Comparison of ENCODE assay signal across 17 cellular contexts in the genomic region with DNA sequence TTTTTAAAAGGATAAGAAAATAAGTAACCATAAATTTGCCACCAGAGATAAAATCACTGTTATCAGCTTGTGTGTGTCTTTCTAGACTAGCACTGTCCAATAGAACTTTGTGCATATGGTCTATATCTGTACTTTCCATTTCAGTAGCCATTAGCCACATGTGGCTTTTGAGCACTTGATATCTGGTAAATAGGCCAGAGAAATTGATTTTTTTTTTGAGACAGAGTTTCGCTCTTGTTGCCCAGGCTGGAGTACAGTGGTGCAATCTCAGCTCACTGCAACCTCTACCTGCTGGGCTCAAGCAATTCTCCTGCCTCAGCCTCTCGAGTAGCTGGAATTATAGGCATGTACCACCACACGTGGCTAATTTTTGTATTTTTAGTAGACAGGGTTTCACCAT. TPM values are rescaled to one million over a fixed set of nuclear protein-coding genes. Genes with fewer than 3 reads are reported as not detected.
A peak's percentile ranks its signal among the peaks of the same experiment; 100 is the strongest.
DNase-seq lines count a peak whose midpoint lies in the region; ATAC-seq and TF ChIP-seq lines count a peak whose summit lies in the region.
"Had no signal": no experiment of that assay in that cellular context is flagged by ENCODE, and none has a peak within 500 bp of the region (broad histone marks: within the 10 kb centered on the region; RNA-seq: fewer than 3 reads in every experiment).

No MANE protein-coding gene starts in this region.

- H3K36me3 Mint-ChIP-seq in natural killer cell treated with Interleukin-12 subunit alpha and Interleukin-12 subunit beta and Interleukin-15 and Interleukin-18, amount 100 ng/mL, for 72 hours: peaks cover 13% of the 10 kb centered on the region

- H3K27ac Mint-ChIP-seq in natural killer cell treated with Interleukin-12 subunit alpha and Interleukin-12 subunit beta and Interleukin-15 and Interleukin-18, amount 100 ng/mL, for 72 hours: no peak overlapping the region
- H3K27ac Mint-ChIP-seq: B cell; CD4-positive, alpha-beta T cell; CD8-positive, alpha-beta T cell had no signal

- intact Hi-C loops in right lobe of liver (cut with DNase I): no loop called here

- no peak overlapping the region for H3K4me3 Mint-ChIP-seq in natural killer cell treated with Interleukin-12 subunit alpha and Interleukin-12 subunit beta and Interleukin-15 and Interleukin-18, amount 100 ng/mL, for 72 hours
- H3K4me3 Mint-ChIP-seq: B cell; CD4-positive, alpha-beta T cell; CD8-positive, alpha-beta T cell had no signal

- H3K4me3 ChIP-seq in SK-N-SH (ENCODE audit: low read depth in 2 of 2, low read length in 1 of 2) (no peak overlapping the region), KMS-11 (IDR thresholded peaks at IDR 0.05; ENCODE audit: insufficient read depth, low read depth, low read length) (no peak overlapping the region), right lobe of liver (no peak overlapping the region)
- H3K4me3 ChIP-seq: A549; BLaER1 treated with 17β-estradiol and CSF1 and Interleukin-3, amounts not matched to agents 10 nM and 100 nM had no signal

- H4K20me1 ChIP-seq in SK-N-SH (ENCODE audit: insufficient read depth): peaks cover 16% of the 10 kb centered on the region
- peaks cover 14% of the 10 kb centered on the region for H4K20me1 ChIP-seq in KMS-11 (ENCODE audit: insufficient read depth)

- no peaks in the 10 kb centered on the region for H3K9me2 ChIP-seq in SK-N-SH

- H3K36me3 ChIP-seq in SK-N-SH (replicated peaks in 1 of 2; ENCODE audit: control insufficient read depth in 1 of 2, insufficient read depth in 2 of 2, low read length in 1 of 2) (peaks cover 11 to 44% of the 10 kb centered on the region in 2 experiments), KMS-11 (ENCODE audit: insufficient read depth) (no peaks in the 10 kb centered on the region), right lobe of liver (no peaks in the 10 kb centered on the region)

- H3K9me3 Mint-ChIP-seq in natural killer cell treated with Interleukin-12 subunit alpha and Interleukin-12 subunit beta and Interleukin-15 and Interleukin-18, amount 100 ng/mL, for 72 hours: no peaks in the 10 kb centered on the region
- H3K9me3 Mint-ChIP-seq: CD4-positive, alpha-beta T cell; CD8-positive, alpha-beta T cell had no signal

- 90% methylated on average over 3 of the region's 3 CpGs for WGBS in SK-N-SH (ENCODE audit: low lambda C conversion rate)
- 28% methylated on average over 3 of the region's 3 CpGs for WGBS in right lobe of liver (ENCODE audit: insufficient coverage, low coverage, low lambda C conversion rate, missing lambda C conversion rate)

- POLR2A ChIA-PET in SK-N-SH (lab: Yijun Ruan, JAX): no interaction called here

- no peak for TF ChIP-seq CTCF in SK-N-SH (IDR thresholded peaks at IDR 0.05)
- TF ChIP-seq CTCF in KMS-11 (conservative IDR thresholded peaks at IDR 0.05; ENCODE audit: low read depth, low read length): no peak
- no peak for TF ChIP-seq CTCF in right lobe of liver (IDR thresholded peaks at IDR 0.05)

- H3K9ac ChIP-seq in SK-N-SH: no peak overlapping the region
- H3K9ac ChIP-seq in KMS-11: no peak overlapping the region
- H3K9ac ChIP-seq: BLaER1 treated with 17β-estradiol and CSF1 and Interleukin-3, amounts not matched to agents 10 nM and 100 nM had no signal

- no peak overlapping the region for H3K27ac ChIP-seq in SK-N-SH (ENCODE audit: low read depth in 2 of 2, low read length in 1 of 2)
- no peak overlapping the region; the same call in 1 of the 2 replicates for H3K27ac ChIP-seq in KMS-11
- H3K27ac ChIP-seq in right lobe of liver: peak overlapping the region in 2 of 3 donors; percentile 2 to 8
- H3K27ac ChIP-seq: 22Rv1; A549; BLaER1 treated with 17β-estradiol and CSF1 and Interleukin-3, amounts not matched to agents 10 nM and 100 nM; C4-2B had no signal

- peaks cover 14 to 16% of the 10 kb centered on the region in 2 donors for H3K4me1 Mint-ChIP-seq in natural killer cell treated with Interleukin-12 subunit alpha and Interleukin-12 subunit beta and Interleukin-15 and Interleukin-18, amount 100 ng/mL, for 72 hours (ENCODE audit: low read depth in 2 of 2)

- DNase-seq in SK-N-SH: peak; percentile 24
- DNase-seq in right lobe of liver: no peak
- no peak for DNase-seq in natural killer cell treated with Interleukin-12 subunit alpha and Interleukin-12 subunit beta and Interleukin-15 and Interleukin-18, amount 100 ng/mL, for 72 hours (ENCODE audit: low spot score)
- DNase-seq: AML-193; Caco-2; Calu3; CD4-positive, alpha-beta T cell; CD8-positive, alpha-beta T cell; DMS79 treated with DMSO at 0.1 percent for 48 hours; GF-D8 had no signal

- H3F3A ChIP-seq in SK-N-SH (replicated peaks; ENCODE audit: insufficient read depth): peaks cover 4% of the 10 kb centered on the region

- H3K4me1 ChIP-seq in SK-N-SH (ENCODE audit: control insufficient read depth in 1 of 2, insufficient read depth in 2 of 2, low read depth in 1 of 2, low read length in 1 of 2) (no peaks in the 10 kb centered on the region; a peak in 1 of 4 replicates), KMS-11 (ENCODE audit: low read depth, poor library complexity, severe bottlenecking) (peaks cover 18% of the 10 kb centered on the region), right lobe of liver (peaks cover 0 to 7% (median 0%) of the 10 kb centered on the region in 4 donors)
- H3K4me1 ChIP-seq: A549, Caco-2 had no signal

- no peak overlapping the region for H3K4me2 ChIP-seq in SK-N-SH
- 0 out of 2 replicates have a peak overlapping the region, but pooled peaks have one; percentile 16 for H3K4me2 ChIP-seq in KMS-11
- H3K4me2 ChIP-seq: A549; BLaER1 treated with 17β-estradiol and CSF1 and Interleukin-3, amounts not matched to agents 10 nM and 100 nM had no signal

- H3K9me3 ChIP-seq in SK-N-SH (no peaks in the 10 kb centered on the region), right lobe of liver (no peaks in the 10 kb centered on the region)
- H3K9me3 ChIP-seq: A549; BLaER1 treated with 17β-estradiol and CSF1 and Interleukin-3, amounts not matched to agents 10 nM and 100 nM; Caco-2 had no signal

- no peak overlapping the region for H2AFZ ChIP-seq in SK-N-SH (ENCODE audit: low read depth)
- H2AFZ ChIP-seq in KMS-11 (ENCODE audit: low read depth): no peak overlapping the region

- no peak for TF ChIP-seq POLR2A in right lobe of liver (IDR thresholded peaks at IDR 0.05)

- no peaks in the 10 kb centered on the region for H3K27me3 Mint-ChIP-seq in natural killer cell treated with Interleukin-12 subunit alpha and Interleukin-12 subunit beta and Interleukin-15 and Interleukin-18, amount 100 ng/mL, for 72 hours
- H3K27me3 Mint-ChIP-seq: B cell; CD4-positive, alpha-beta T cell had no signal

- ATAC-seq in SK-N-SH treated with all-trans-retinoic acid at 6 μM for 48 hours (no peak), right lobe of liver (peak; percentile 86 to 95 (median 90))
- ATAC-seq in natural killer cell treated with Interleukin-12 subunit alpha and Interleukin-12 subunit beta and Interleukin-15 and Interleukin-18, amount 100 ng/mL, for 72 hours: no peak
- ATAC-seq: A549; CD8-positive, alpha-beta T cell had no signal

- no peak for TF ChIP-seq EP300 in SK-N-SH (IDR thresholded peaks at IDR 0.05; ENCODE audit: borderline replicate concordance in 1 of 2, low read depth in 1 of 2, low read length in 1 of 2)

- H3K79me2 ChIP-seq in SK-N-SH (ENCODE audit: insufficient read depth): peaks cover 77% of the 10 kb centered on the region
- H3K79me2 ChIP-seq in KMS-11 (ENCODE audit: insufficient read depth, low read depth): peaks cover 30% of the 10 kb centered on the region; the same call in 1 of the 2 replicates

- CTCF ChIA-PET in SK-N-SH (lab: Yijun Ruan, JAX): no interaction called here

- TF ChIP-seq RAD21 in SK-N-SH (IDR thresholded peaks at IDR 0.05; ENCODE audit: low read length): no peak

- H3K27me3 ChIP-seq in SK-N-SH (ENCODE audit: insufficient read depth) (no peaks in the 10 kb centered on the region), KMS-11 (ENCODE audit: insufficient read depth, low read depth) (no peaks in the 10 kb centered on the region), right lobe of liver (no peaks in the 10 kb centered on the region)
- H3K27me3 ChIP-seq: BLaER1 treated with 17β-estradiol and CSF1 and Interleukin-3, amounts not matched to agents 10 nM and 100 nM had no signal

TF ChIP-seq in SK-N-SH treated with all-trans-retinoic acid at 6 μM for 48 hours, 23 proteins besides CTCF, POLR2A, EP300 and RAD21 (continues in another document):
- TF ChIP-seq CREB5 (CRISPR knock-in tag; IDR thresholded peaks at IDR 0.05; ENCODE audit: low read depth) (no peak), OSR1 (CRISPR knock-in tag; IDR thresholded peaks at IDR 0.05) (no peak), TCF4 (CRISPR knock-in tag; IDR thresholded peaks at IDR 0.05; ENCODE audit: borderline replicate concordance) (no peak), ZNF565 (CRISPR knock-in tag; conservative IDR thresholded peaks at IDR 0.05; ENCODE audit: low read depth) (no peak), ZC3H10 (CRISPR knock-in tag; IDR thresholded peaks at IDR 0.05) (no peak), SNAI2 (CRISPR knock-in tag; IDR thresholded peaks at IDR 0.05) (no peak), BACH2 (CRISPR knock-in tag; IDR thresholded peaks at IDR 0.05; ENCODE audit: borderline replicate concordance) (no peak), ZNF8 (CRISPR knock-in tag; IDR thresholded peaks at IDR 0.05) (no peak), ZFP3 (CRISPR knock-in tag; IDR thresholded peaks at IDR 0.05) (no peak)

RNA-seq across cellular contexts. Expression of gene RBM27, which starts 17.8 kb away (rescaled TPM):
- 6.1 and 8.2 TPM in 2 replicates for polyA plus RNA-seq in SK-N-SH (2012; rRNA removed)
- polyA plus RNA-seq in SK-N-SH (2012; cell fraction: cytosol; rRNA removed): 6.2 and 6.3 TPM in 2 replicates
- 2.2 and 9.2 TPM in 2 replicates for polyA plus RNA-seq in SK-N-SH (2012; cell fraction: nucleus; rRNA removed)
- total RNA-seq in right lobe of liver: 10 to 100 TPM in 3 of 6 experiments, 1 to 10 TPM in 3; 5.8 to 14.1 (median 9.8) TPM
- total RNA-seq in natural killer cell treated with Interleukin-12 subunit alpha and Interleukin-12 subunit beta and Interleukin-15 and Interleukin-18, amount 100 ng/mL, for 72 hours: 10 to 100 TPM; 16.6 to 24.7 TPM

RNA-seq across cellular contexts. Expression of gene LARS1, which starts 38.8 kb away (rescaled TPM):
- polyA plus RNA-seq in SK-N-SH (2012; rRNA removed): 16.8 and 19.9 TPM in 2 replicates
- 25.5 and 36.7 TPM in 2 replicates for polyA plus RNA-seq in SK-N-SH (2012; cell fraction: cytosol; rRNA removed)
- 42.5 and 69.3 TPM in 2 replicates for polyA plus RNA-seq in SK-N-SH (2012; cell fraction: nucleus; rRNA removed)
- 10 to 100 TPM; 17.6 to 35.3 (median 27.6) TPM for total RNA-seq in right lobe of liver
- 100 to 1,000 TPM; 109 to 118 TPM for total RNA-seq in natural killer cell treated with Interleukin-12 subunit alpha and Interleukin-12 subunit beta and Interleukin-15 and Interleukin-18, amount 100 ng/mL, for 72 hours

Comparison
In these comparisons a context has a peak if more than half of its experiments do, and no peak if none do; other contexts are left out.
1. H3K27ac ChIP-seq: peak in right lobe of liver (2 of 3); none in SK-N-SH (0 of 2) and KMS-11 (single experiment).
2. ATAC-seq: peak in right lobe of liver (4 of 4); none in SK-N-SH treated with all-trans-retinoic acid at 6 μM for 48 hours (single experiment) and natural killer cell treated with Interleukin-12 subunit alpha and Interleukin-12 subunit beta and Interleukin-15 and Interleukin-18, amount 100 ng/mL, for 72 hours (0 of 2).